In genomic region chr19:57389730-57390598, GRCh38 we compare ENCODE assay signal across 8 cellular contexts. TPM values are rescaled to one million over a fixed set of nuclear protein-coding genes. Genes with fewer than 3 reads are reported as not detected.
DNase-seq lines count a peak whose midpoint lies in the region; ATAC-seq and TF ChIP-seq lines count a peak whose summit lies in the region.

Gene ZNF548, plus strand, starts transcription at chr19:57389854. Its CDS starts 246 bp downstream, at chr19:57390100.

- DNase-seq in DMS 273 (lab: John Stamatoyannopoulos, UW; ENCODE audit: unreplicated experiment) (peak; percentile 99), endothelial cell (ENCODE audit: low spot score) (peak; percentile 96), midbrain (lab: John Stamatoyannopoulos, UW) (peak; percentile 99)
- peak; percentile 98 for DNase-seq in activated CD8-positive, alpha-beta memory T cell treated with anti-CD3 and anti-CD28 coated beads, Interleukin-2, amount 50 U/mL, for 48 hours
- DNase-seq in stimulated activated CD8-positive, alpha-beta memory T cell treated with anti-CD3 and anti-CD28 coated beads, Interleukin-2, amount 100 ng/mL, for 1 hour (ENCODE audit: low read depth in 2 of 2), result peak; percentile 95 to 98

- no peaks in the 10 kb centered on the region for H3K9me3 ChIP-seq in HUES64 (ENCODE audit: insufficient read depth, low read depth, low read length)
- H3K9me3 ChIP-seq in OCI-LY3 (ENCODE audit: insufficient read depth, low read length), result no peaks in the 10 kb centered on the region

- peaks cover 13% of the 10 kb centered on the region for H3K36me3 Mint-ChIP-seq in endothelial cell (ENCODE audit: low read depth, unreplicated experiment)

- H3K4me1 ChIP-seq in HUES64 (ENCODE audit: insufficient read depth, low read length), result peaks cover 6% of the 10 kb centered on the region; the same call in 1 of the 2 replicates
- peaks cover 22% of the 10 kb centered on the region for H3K4me1 ChIP-seq in OCI-LY3 (ENCODE audit: low read length)

- peak within 1 kb of the TSS; percentile 84 for H3K9ac ChIP-seq in HUES64 (ENCODE audit: low read depth, low read length)
- peak within 1 kb of the TSS; percentile 86 for H3K9ac ChIP-seq in OCI-LY3 (ENCODE audit: low read length)

- no peaks in the 10 kb centered on the region for H3K9me3 Mint-ChIP-seq in endothelial cell (ENCODE audit: unreplicated experiment)

- under 1% methylated on average over 50 of the region's 50 CpGs for WGBS in HUES64

- 0 out of 2 replicates have a peak, but pooled peaks cover 9% of the 10 kb centered on the region for H4K20me1 ChIP-seq in OCI-LY3 (ENCODE audit: insufficient read depth, low read length)

- peak within 1 kb of the TSS; percentile 96 for H3K4me3 Mint-ChIP-seq in endothelial cell (ENCODE audit: unreplicated experiment)

- H3K79me2 ChIP-seq in OCI-LY3 (ENCODE audit: low read length), result peaks cover 46% of the 10 kb centered on the region

- peaks cover 6% of the 10 kb centered on the region for H3K27me3 Mint-ChIP-seq in endothelial cell (ENCODE audit: unreplicated experiment)

- H3K4me1 Mint-ChIP-seq in endothelial cell (ENCODE audit: unreplicated experiment), result peaks cover 18% of the 10 kb centered on the region

- peak; percentile 99 for ATAC-seq in GM21447 (IDR thresholded peaks at IDR 0.05; ENCODE audit: unreplicated experiment)

- TF ChIP-seq CTCF in OCI-LY3 (IDR thresholded peaks at IDR 0.05; ENCODE audit: low read depth, low read length), result no peak; the same call in 1 of the 2 replicates
- TF ChIP-seq CTCF in endothelial cell (IDR thresholded peaks at IDR 0.05; ENCODE audit: unreplicated experiment), result no peak

- peak within 1 kb of the TSS; percentile 80 for H3K4me2 ChIP-seq in OCI-LY3 (ENCODE audit: low read length)

- peak within 1 kb of the TSS; percentile 94 for H3K27ac Mint-ChIP-seq in endothelial cell (ENCODE audit: unreplicated experiment)

- no peaks in the 10 kb centered on the region for H3K36me3 ChIP-seq in HUES64 (ENCODE audit: insufficient read depth, low read length)
- H3K36me3 ChIP-seq in OCI-LY3 (replicated peaks; ENCODE audit: low read depth, low read length), result peaks cover 14% of the 10 kb centered on the region

- H3K27ac ChIP-seq in HUES64 (ENCODE audit: low read depth, low read length) (peak within 1 kb of the TSS; percentile 93; the same call in 1 of the 2 replicates), OCI-LY3 (ENCODE audit: low read length) (peak within 1 kb of the TSS; percentile 61)

- H3K27me3 ChIP-seq in HUES64 (ENCODE audit: insufficient read depth, low read length) (peaks cover 3% of the 10 kb centered on the region; the same call in 1 of the 2 replicates), OCI-LY3 (ENCODE audit: low read depth, low read length) (no peaks in the 10 kb centered on the region)

- peak within 1 kb of the TSS; percentile 80 for H2AFZ ChIP-seq in OCI-LY3 (ENCODE audit: low read depth, low read length)

- peak within 1 kb of the TSS; percentile 88 for H3K4me3 ChIP-seq in HUES64 (ENCODE audit: low read length)
- peak within 1 kb of the TSS; percentile 87 for H3K4me3 ChIP-seq in OCI-LY3 (ENCODE audit: low read length)

RNA-seq across cellular contexts. Expression of gene ZNF548, which starts in this region (rescaled TPM):
- polyA plus RNA-seq in HUES64 (2013, experiment 1 of 2), result 5.3 TPM
- polyA plus RNA-seq in HUES64 (2013, experiment 2 of 2), result 6.4 TPM
- 26.1 TPM for total RNA-seq in endothelial cell (ENCODE audit: unreplicated experiment)

Comparison
In these comparisons a context has a peak if more than half of its experiments do, and no peak if none do; other contexts are left out.
1. Peak in every context shown above with its lines: DNase-seq, ATAC-seq, H3K4me3 ChIP-seq and H3K27ac ChIP-seq.